8 cellular contexts compared by ENCODE assay signal in genomic region chr18:74148543-74149070, GRCh38. TPM values are rescaled to one million over a fixed set of nuclear protein-coding genes. Genes with fewer than 3 reads are reported as not detected.
DNase-seq lines count a peak whose midpoint lies in the region; ATAC-seq and TF ChIP-seq lines count a peak whose summit lies in the region.

No MANE protein-coding gene starts in this region.

- H3K4me3 ChIP-seq in SU-DHL-6 (ENCODE audit: insufficient read depth, low read length, poor library complexity, severe bottlenecking): peak overlapping the region; percentile 93
- H3K4me3 ChIP-seq in right cardiac atrium (ENCODE audit: low read length): peak overlapping the region; percentile 87

- H3K9me2 ChIP-seq in SU-DHL-6 (replicated peaks; ENCODE audit: insufficient read depth, low read length): no peaks in the 10 kb centered on the region

- H2AFZ ChIP-seq in SU-DHL-6 (ENCODE audit: low read depth, low read length, severe bottlenecking): peak overlapping the region; percentile 65

- H3F3A ChIP-seq in SU-DHL-6 (ENCODE audit: insufficient read depth): peaks cover 8% of the 10 kb centered on the region

- H4K20me1 ChIP-seq in SU-DHL-6 (ENCODE audit: low read depth, low read length): 0 out of 2 replicates have a peak, but pooled peaks cover 6% of the 10 kb centered on the region

- H3K4me1 ChIP-seq in right cardiac atrium (ENCODE audit: control insufficient read depth, insufficient read depth, low read length): peaks cover 5% of the 10 kb centered on the region

- H3K27ac Mint-ChIP-seq in stimulated activated naive B cell treated with anti-CD40 and anti-IgM and Interleukin-4, amounts not matched to agents 10 μg/mL and 1 μg/mL and 100 μg/mL, for 72 hours: peak overlapping the region; percentile 99

- H3K27me3 ChIP-seq in SU-DHL-6 (ENCODE audit: low read length) (no peaks in the 10 kb centered on the region), right cardiac atrium (ENCODE audit: control insufficient read depth, insufficient read depth) (no peaks in the 10 kb centered on the region)

- intact Hi-C loops in right cardiac atrium (cut with DNase I): no loop called here

- H3K9ac ChIP-seq in SU-DHL-6 (ENCODE audit: low read length): peak overlapping the region; percentile 97

- H3K4me2 ChIP-seq in SU-DHL-6 (ENCODE audit: low read depth, low read length, poor library complexity, severe bottlenecking): peak overlapping the region; percentile 94

- H3K79me2 ChIP-seq in SU-DHL-6 (ENCODE audit: insufficient read depth, low read length): peaks cover 52% of the 10 kb centered on the region

- H3K36me3 Mint-ChIP-seq in stimulated activated naive B cell treated with anti-CD40 and anti-IgM and Interleukin-4, amounts not matched to agents 10 μg/mL and 1 μg/mL and 100 μg/mL, for 72 hours: peaks cover 17 to 23% of the 10 kb centered on the region in 2 donors

- H3K9me3 ChIP-seq in SU-DHL-6 (ENCODE audit: insufficient read depth, low read length) (no peaks in the 10 kb centered on the region), right cardiac atrium (ENCODE audit: control insufficient read depth, low read length) (no peaks in the 10 kb centered on the region)

- peaks cover 29 to 53% of the 10 kb centered on the region in 2 donors for H3K4me1 Mint-ChIP-seq in stimulated activated naive B cell treated with anti-CD40 and anti-IgM and Interleukin-4, amounts not matched to agents 10 μg/mL and 1 μg/mL and 100 μg/mL, for 72 hours

- H3K27ac ChIP-seq in SU-DHL-6 (ENCODE audit: low read depth, low read length) (peak overlapping the region; percentile 99), right cardiac atrium (ENCODE audit: low read length) (peak overlapping the region; percentile 81)

- no peaks in the 10 kb centered on the region for H3K36me3 ChIP-seq in SU-DHL-6 (ENCODE audit: low read length)

- DNase-seq in right cardiac atrium (no peak), NCI-H446 (lab: John Stamatoyannopoulos, UW) (no peak), pons (ENCODE audit: low spot score) (no peak)
- no peak for DNase-seq in stimulated activated naive B cell treated with anti-CD40 and anti-IgM and Interleukin-4, amounts not matched to agents 10 μg/mL and 1 μg/mL and 100 μg/mL, for 72 hours
- no peak for DNase-seq in stimulated activated CD4-positive, alpha-beta T cell treated with anti-CD3 and anti-CD28 coated beads, Interleukin-4, amount 100 ng/mL, for 4 hours

- H3K9me3 Mint-ChIP-seq in stimulated activated naive B cell treated with anti-CD40 and anti-IgM and Interleukin-4, amounts not matched to agents 10 μg/mL and 1 μg/mL and 100 μg/mL, for 72 hours: no peaks in the 10 kb centered on the region

- TF ChIP-seq CTCF in SU-DHL-6 (IDR thresholded peaks at IDR 0.05; ENCODE audit: insufficient read depth, low read length, poor library complexity, severe bottlenecking): no peak

- ATAC-seq in GM18511 (IDR thresholded peaks at IDR 0.05; ENCODE audit: unreplicated experiment) (peak; percentile 24), HG02610 (IDR thresholded peaks at IDR 0.05; ENCODE audit: unreplicated experiment) (peak; percentile 14), right cardiac atrium (no peak)
- ATAC-seq in stimulated activated naive B cell treated with anti-CD40 and anti-IgM and Interleukin-4, amounts not matched to agents 10 μg/mL and 1 μg/mL and 100 μg/mL, for 72 hours (replicated peaks): no peak

- WGBS in right cardiac atrium: under 1% methylated on average over 25 of the region's 25 CpGs

- no peaks in the 10 kb centered on the region for H3K27me3 Mint-ChIP-seq in stimulated activated naive B cell treated with anti-CD40 and anti-IgM and Interleukin-4, amounts not matched to agents 10 μg/mL and 1 μg/mL and 100 μg/mL, for 72 hours

- peak overlapping the region; percentile 98 for H3K4me3 Mint-ChIP-seq in stimulated activated naive B cell treated with anti-CD40 and anti-IgM and Interleukin-4, amounts not matched to agents 10 μg/mL and 1 μg/mL and 100 μg/mL, for 72 hours

RNA-seq across cellular contexts. Expression of gene TIMM21, which starts 0.3 kb away (rescaled TPM):
- total RNA-seq in right cardiac atrium: 100 to 1,000 TPM in 3 of 4 donors, 10 to 100 TPM in 1; 73.9 to 153 (median 115) TPM
- 109 TPM for polyA plus RNA-seq in right cardiac atrium

RNA-seq across cellular contexts. Expression of gene FBXO15, which starts 1.0 kb away (rescaled TPM):
- total RNA-seq in right cardiac atrium: 1 to 10 TPM in 1 of 4 donors, under 1 TPM in 2, not detected in 1; 0.43 to 1.1 (median 0.57) TPM
- polyA plus RNA-seq in right cardiac atrium: 0.43 TPM

Comparison
In these comparisons a context has a peak if more than half of its experiments do, and no peak if none do; other contexts are left out.
1. ATAC-seq: peak in GM18511 (single experiment) and HG02610 (single experiment); none in right cardiac atrium (0 of 2) and stimulated activated naive B cell treated with anti-CD40 and anti-IgM and Interleukin-4, amounts not matched to agents 10 μg/mL and 1 μg/mL and 100 μg/mL, for 72 hours (0 of 2).